Comparison of ENCODE assay signal across 9 cellular contexts in the genomic region with DNA sequence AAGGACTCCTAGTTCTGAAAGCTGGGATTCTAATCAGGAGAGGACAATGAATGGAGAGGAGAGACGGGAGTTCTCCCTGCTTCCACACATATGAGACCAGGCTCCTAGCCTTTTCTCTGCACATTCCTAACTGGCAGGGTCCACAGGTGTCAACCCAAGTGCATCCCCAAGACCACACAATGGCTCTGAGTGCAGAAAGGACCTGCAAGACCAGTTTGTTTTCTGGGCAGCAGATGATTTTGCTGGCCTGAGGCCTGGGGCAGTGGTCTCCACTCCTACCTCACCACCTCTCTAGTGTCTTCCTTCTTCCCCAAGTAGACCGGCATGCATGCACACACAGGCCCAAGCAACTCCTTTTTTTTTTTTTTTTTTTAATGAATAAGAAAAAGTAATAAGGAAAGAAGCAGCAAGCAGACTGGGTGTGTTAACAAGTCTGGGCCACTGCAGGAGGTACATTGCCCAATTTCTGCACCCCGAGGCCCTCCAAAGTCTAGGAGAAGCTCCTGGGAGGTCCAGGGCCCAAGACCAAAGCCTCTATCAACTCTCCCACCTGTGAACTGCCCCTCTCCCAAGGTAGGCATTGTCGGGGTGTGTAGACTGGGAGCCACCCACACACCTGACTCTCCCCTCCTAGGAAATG. TPM values are rescaled to one million over a fixed set of nuclear protein-coding genes. Genes with fewer than 3 reads are reported as not detected.
DNase-seq lines count a peak whose midpoint lies in the region; ATAC-seq and TF ChIP-seq lines count a peak whose summit lies in the region.
"Had no signal": no experiment of that assay in that cellular context is flagged by ENCODE, and none has a peak within 500 bp of the region (broad histone marks: within the 10 kb centered on the region; RNA-seq: fewer than 3 reads in every experiment).

No MANE protein-coding gene starts in this region.

- H3K27ac Mint-ChIP-seq in WTC11 = peak overlapping the region; percentile 49; the same call in 1 of the 2 replicates

- DNase-seq in HAP-1 (ENCODE audit: low spot score in 2 of 2) = no peak
- DNase-seq in WTC11 (ENCODE audit: low spot score) = no peak
- DNase-seq in gastrocnemius medialis = no peak
- DNase-seq in activated CD8-positive, alpha-beta memory T cell treated with anti-CD3 and anti-CD28 coated beads, Interleukin-2, amount 50 U/mL, for 4 hours = no peak
- no peak for DNase-seq in NCI-H2196 (lab: John Stamatoyannopoulos, UW; ENCODE audit: unreplicated experiment)
- no peak for DNase-seq in SHP77 treated with DMSO at 0.1 percent for 48 hours (lab: John Stamatoyannopoulos, UW)
- DNase-seq: Karpas-422 had no signal

- CTCF ChIA-PET in WTC11 (lab: Charles Lee) = interaction anchor here (0.6 to 3.1 kb wide), 8 partner anchors 12 to 137 kb away, joined by 3 to 27 read pairs (median 4); no protein-coding TSS in a partner anchor

- POLR2A ChIA-PET in WTC11 (lab: Charles Lee) = interaction anchor here (1.1 to 1.5 kb wide), 3 partner anchors 14 to 48 kb away, joined by 3 to 4 read pairs (median 3); no protein-coding TSS in a partner anchor

- peaks cover 58% of the 10 kb centered on the region for H3K4me1 Mint-ChIP-seq in WTC11

- peaks cover 23% of the 10 kb centered on the region for H3K27me3 Mint-ChIP-seq in WTC11 (ENCODE audit: low read depth)

- TF ChIP-seq EP300 in gastroesophageal sphincter (IDR thresholded peaks at IDR 0.05) = no peak

- no peak for ATAC-seq in WTC11
- no peak for ATAC-seq in gastroesophageal sphincter
- no peak for ATAC-seq in gastrocnemius medialis
- ATAC-seq in HG03135 (IDR thresholded peaks at IDR 0.05; ENCODE audit: unreplicated experiment) = no peak

- H3K27ac ChIP-seq in gastroesophageal sphincter (peak overlapping the region; percentile 15 to 94 (median 90)), gastrocnemius medialis (peak overlapping the region; percentile 74 to 81 (median 76))

- H3K4me1 ChIP-seq in HAP-1 = peaks cover 15% of the 10 kb centered on the region
- H3K4me1 ChIP-seq in gastroesophageal sphincter = peaks cover 0 to 63% (median 6%) of the 10 kb centered on the region in 3 donors
- H3K4me1 ChIP-seq in gastrocnemius medialis = peaks cover 4 to 8% of the 10 kb centered on the region in 2 donors

- H3K9me3 ChIP-seq in HAP-1 = peaks cover 2% of the 10 kb centered on the region
- peaks cover 0 to 6% (median 0%) of the 10 kb centered on the region in 3 donors for H3K9me3 ChIP-seq in gastroesophageal sphincter
- peaks cover 0 to under 1% (median 0%) of the 10 kb centered on the region in 3 donors for H3K9me3 ChIP-seq in gastrocnemius medialis

- TF ChIP-seq POLR2A in gastroesophageal sphincter (IDR thresholded peaks at IDR 0.05) = no peak
- no peak for TF ChIP-seq POLR2A in gastrocnemius medialis (IDR thresholded peaks at IDR 0.05)

- TF ChIP-seq CTCF in WTC11 (IDR thresholded peaks at IDR 0.05) (no peak), gastroesophageal sphincter (IDR thresholded peaks at IDR 0.05) (no peak), gastrocnemius medialis (IDR thresholded peaks at IDR 0.05 in 4 of 5, conservative IDR thresholded peaks at IDR 0.05 in 1 of 5) (no peak)

- H3K36me3 ChIP-seq in HAP-1 (replicated peaks) (no peaks in the 10 kb centered on the region; the same call in 1 of the 2 replicates), gastroesophageal sphincter (no peaks in the 10 kb centered on the region), gastrocnemius medialis (no peaks in the 10 kb centered on the region)

- H3K36me3 Mint-ChIP-seq in WTC11 = peaks cover 42% of the 10 kb centered on the region

- peak overlapping the region; percentile 89 for H3K4me3 ChIP-seq in HAP-1
- peak overlapping the region; percentile 48 to 84 for H3K4me3 ChIP-seq in gastroesophageal sphincter
- peak overlapping the region; percentile 62 to 81 (median 78) for H3K4me3 ChIP-seq in gastrocnemius medialis

- WGBS in gastroesophageal sphincter (ENCODE audit: low coverage in 1 of 2), 2 donors = 57% methylated on average over 1 of the region's 4 CpGs; no CpG with 5 or more reads in 1 of the 2 donors

- H3K27me3 ChIP-seq in HAP-1 (ENCODE audit: low read depth) (no peaks in the 10 kb centered on the region), gastroesophageal sphincter (no peaks in the 10 kb centered on the region), gastrocnemius medialis (peaks cover 0 to 8% (median 0%) of the 10 kb centered on the region in 3 donors)

- intact Hi-C loops in gastrocnemius medialis (cut with DNase I; ENCODE audit: low total_unique reads) = no loop called here

- peaks cover 33% of the 10 kb centered on the region for H3K9me3 Mint-ChIP-seq in WTC11

- H3K4me3 Mint-ChIP-seq in WTC11 = peak overlapping the region; percentile 84

- in situ Hi-C loops in HAP-1 (cut with MboI; ENCODE audit: low sequenced_read_pairs) (no loop called here), gastrocnemius medialis (cut with MboI; ENCODE audit: low sequenced_read_pairs in 4 of 4) (no loop called here)

TF ChIP-seq in WTC11, 78 proteins besides CTCF, POLR2A, EP300 and RAD21 (continues in another document):
- TF ChIP-seq ZNF121 (CRISPR knock-in tag; IDR thresholded peaks at IDR 0.05) (no peak), NR1H2 (CRISPR knock-in tag; IDR thresholded peaks at IDR 0.05) (no peak), HMGA2 (CRISPR knock-in tag; IDR thresholded peaks at IDR 0.05) (no peak), FOXP1 (CRISPR knock-in tag; IDR thresholded peaks at IDR 0.05; ENCODE audit: borderline replicate concordance) (no peak), E2F5 (CRISPR knock-in tag; IDR thresholded peaks at IDR 0.05) (no peak), NFYB (CRISPR knock-in tag; conservative IDR thresholded peaks at IDR 0.05; ENCODE audit: low read depth) (no peak), ATF1 (CRISPR knock-in tag; IDR thresholded peaks at IDR 0.05) (no peak), ELF4 (CRISPR knock-in tag; IDR thresholded peaks at IDR 0.05; ENCODE audit: low read depth) (no peak)
- TF ChIP-seq, protein P1, sequence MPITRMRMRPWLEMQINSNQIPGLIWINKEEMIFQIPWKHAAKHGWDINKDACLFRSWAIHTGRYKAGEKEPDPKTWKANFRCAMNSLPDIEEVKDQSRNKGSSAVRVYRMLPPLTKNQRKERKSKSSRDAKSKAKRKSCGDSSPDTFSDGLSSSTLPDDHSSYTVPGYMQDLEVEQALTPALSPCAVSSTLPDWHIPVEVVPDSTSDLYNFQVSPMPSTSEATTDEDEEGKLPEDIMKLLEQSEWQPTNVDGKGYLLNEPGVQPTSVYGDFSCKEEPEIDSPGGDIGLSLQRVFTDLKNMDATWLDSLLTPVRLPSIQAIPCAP (CRISPR knock-in tag; IDR thresholded peaks at IDR 0.05) = no peak
- TF ChIP-seq, protein P2, sequence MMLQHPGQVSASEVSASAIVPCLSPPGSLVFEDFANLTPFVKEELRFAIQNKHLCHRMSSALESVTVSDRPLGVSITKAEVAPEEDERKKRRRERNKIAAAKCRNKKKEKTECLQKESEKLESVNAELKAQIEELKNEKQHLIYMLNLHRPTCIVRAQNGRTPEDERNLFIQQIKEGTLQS (CRISPR knock-in tag; conservative IDR thresholded peaks at IDR 0.05) = no peak
- TF ChIP-seq, protein P3, sequence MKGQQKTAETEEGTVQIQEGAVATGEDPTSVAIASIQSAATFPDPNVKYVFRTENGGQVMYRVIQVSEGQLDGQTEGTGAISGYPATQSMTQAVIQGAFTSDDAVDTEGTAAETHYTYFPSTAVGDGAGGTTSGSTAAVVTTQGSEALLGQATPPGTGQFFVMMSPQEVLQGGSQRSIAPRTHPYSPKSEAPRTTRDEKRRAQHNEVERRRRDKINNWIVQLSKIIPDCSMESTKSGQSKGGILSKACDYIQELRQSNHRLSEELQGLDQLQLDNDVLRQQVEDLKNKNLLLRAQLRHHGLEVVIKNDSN (CRISPR knock-in tag; IDR thresholded peaks at IDR 0.05) = no peak
- TF ChIP-seq, protein P4, sequence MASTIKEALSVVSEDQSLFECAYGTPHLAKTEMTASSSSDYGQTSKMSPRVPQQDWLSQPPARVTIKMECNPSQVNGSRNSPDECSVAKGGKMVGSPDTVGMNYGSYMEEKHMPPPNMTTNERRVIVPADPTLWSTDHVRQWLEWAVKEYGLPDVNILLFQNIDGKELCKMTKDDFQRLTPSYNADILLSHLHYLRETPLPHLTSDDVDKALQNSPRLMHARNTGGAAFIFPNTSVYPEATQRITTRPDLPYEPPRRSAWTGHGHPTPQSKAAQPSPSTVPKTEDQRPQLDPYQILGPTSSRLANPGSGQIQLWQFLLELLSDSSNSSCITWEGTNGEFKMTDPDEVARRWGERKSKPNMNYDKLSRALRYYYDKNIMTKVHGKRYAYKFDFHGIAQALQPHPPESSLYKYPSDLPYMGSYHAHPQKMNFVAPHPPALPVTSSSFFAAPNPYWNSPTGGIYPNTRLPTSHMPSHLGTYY (CRISPR knock-in tag; IDR thresholded peaks at IDR 0.05) = no peak
- TF ChIP-seq, protein P5, sequence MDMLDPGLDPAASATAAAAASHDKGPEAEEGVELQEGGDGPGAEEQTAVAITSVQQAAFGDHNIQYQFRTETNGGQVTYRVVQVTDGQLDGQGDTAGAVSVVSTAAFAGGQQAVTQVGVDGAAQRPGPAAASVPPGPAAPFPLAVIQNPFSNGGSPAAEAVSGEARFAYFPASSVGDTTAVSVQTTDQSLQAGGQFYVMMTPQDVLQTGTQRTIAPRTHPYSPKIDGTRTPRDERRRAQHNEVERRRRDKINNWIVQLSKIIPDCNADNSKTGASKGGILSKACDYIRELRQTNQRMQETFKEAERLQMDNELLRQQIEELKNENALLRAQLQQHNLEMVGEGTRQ (CRISPR knock-in tag; IDR thresholded peaks at IDR 0.05) = no peak
- TF ChIP-seq, protein P6, sequence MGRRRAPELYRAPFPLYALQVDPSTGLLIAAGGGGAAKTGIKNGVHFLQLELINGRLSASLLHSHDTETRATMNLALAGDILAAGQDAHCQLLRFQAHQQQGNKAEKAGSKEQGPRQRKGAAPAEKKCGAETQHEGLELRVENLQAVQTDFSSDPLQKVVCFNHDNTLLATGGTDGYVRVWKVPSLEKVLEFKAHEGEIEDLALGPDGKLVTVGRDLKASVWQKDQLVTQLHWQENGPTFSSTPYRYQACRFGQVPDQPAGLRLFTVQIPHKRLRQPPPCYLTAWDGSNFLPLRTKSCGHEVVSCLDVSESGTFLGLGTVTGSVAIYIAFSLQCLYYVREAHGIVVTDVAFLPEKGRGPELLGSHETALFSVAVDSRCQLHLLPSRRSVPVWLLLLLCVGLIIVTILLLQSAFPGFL (CRISPR knock-in tag; IDR thresholded peaks at IDR 0.05; ENCODE audit: borderline replicate concordance) = no peak

RNA-seq across cellular contexts. Expression of gene TSKU, which starts 1.2 kb away (rescaled TPM):
- total RNA-seq in WTC11 (2021) = 24.0 to 30.3 TPM (median 24.4 TPM) in 3 replicates
- total RNA-seq in gastroesophageal sphincter = 10 to 100 TPM; 23.5 to 53.7 (median 38.2) TPM
- 10 to 100 TPM; 10.2 to 23.9 (median 15.8) TPM for total RNA-seq in gastrocnemius medialis
